Comparison of ENCODE assay signal across 1 cellular context in the genomic region with DNA sequence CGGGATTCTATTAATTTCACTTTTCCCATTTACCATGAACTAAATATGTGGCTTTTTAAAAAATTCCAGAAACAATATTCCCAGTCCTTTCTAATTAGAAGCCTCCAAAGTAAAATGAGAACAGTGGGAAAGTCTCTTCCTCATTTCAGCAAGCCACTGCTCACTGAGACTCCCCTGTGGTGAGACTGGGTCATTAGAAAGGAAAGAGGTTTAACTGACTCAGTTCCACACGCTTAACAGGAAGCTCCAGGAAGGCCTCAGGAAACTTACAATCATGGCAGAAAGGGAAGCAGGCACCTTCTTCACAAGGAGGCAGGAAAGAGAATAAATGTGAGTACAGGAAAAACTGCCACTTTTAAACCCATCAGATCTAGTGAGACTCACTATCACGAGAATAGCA.
TF ChIP-seq lines count a peak whose summit lies in the region.

No MANE protein-coding gene starts in this region.

TF ChIP-seq in WTC11, 78 proteins besides CTCF, POLR2A, EP300 and RAD21 (continued from another document):
- TF ChIP-seq, protein P1, sequence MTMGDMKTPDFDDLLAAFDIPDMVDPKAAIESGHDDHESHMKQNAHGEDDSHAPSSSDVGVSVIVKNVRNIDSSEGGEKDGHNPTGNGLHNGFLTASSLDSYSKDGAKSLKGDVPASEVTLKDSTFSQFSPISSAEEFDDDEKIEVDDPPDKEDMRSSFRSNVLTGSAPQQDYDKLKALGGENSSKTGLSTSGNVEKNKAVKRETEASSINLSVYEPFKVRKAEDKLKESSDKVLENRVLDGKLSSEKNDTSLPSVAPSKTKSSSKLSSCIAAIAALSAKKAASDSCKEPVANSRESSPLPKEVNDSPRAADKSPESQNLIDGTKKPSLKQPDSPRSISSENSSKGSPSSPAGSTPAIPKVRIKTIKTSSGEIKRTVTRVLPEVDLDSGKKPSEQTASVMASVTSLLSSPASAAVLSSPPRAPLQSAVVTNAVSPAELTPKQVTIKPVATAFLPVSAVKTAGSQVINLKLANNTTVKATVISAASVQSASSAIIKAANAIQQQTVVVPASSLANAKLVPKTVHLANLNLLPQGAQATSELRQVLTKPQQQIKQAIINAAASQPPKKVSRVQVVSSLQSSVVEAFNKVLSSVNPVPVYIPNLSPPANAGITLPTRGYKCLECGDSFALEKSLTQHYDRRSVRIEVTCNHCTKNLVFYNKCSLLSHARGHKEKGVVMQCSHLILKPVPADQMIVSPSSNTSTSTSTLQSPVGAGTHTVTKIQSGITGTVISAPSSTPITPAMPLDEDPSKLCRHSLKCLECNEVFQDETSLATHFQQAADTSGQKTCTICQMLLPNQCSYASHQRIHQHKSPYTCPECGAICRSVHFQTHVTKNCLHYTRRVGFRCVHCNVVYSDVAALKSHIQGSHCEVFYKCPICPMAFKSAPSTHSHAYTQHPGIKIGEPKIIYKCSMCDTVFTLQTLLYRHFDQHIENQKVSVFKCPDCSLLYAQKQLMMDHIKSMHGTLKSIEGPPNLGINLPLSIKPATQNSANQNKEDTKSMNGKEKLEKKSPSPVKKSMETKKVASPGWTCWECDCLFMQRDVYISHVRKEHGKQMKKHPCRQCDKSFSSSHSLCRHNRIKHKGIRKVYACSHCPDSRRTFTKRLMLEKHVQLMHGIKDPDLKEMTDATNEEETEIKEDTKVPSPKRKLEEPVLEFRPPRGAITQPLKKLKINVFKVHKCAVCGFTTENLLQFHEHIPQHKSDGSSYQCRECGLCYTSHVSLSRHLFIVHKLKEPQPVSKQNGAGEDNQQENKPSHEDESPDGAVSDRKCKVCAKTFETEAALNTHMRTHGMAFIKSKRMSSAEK (CRISPR knock-in tag; IDR thresholded peaks at IDR 0.05; ENCODE audit: borderline replicate concordance) = no peak
- TF ChIP-seq, protein P2, sequence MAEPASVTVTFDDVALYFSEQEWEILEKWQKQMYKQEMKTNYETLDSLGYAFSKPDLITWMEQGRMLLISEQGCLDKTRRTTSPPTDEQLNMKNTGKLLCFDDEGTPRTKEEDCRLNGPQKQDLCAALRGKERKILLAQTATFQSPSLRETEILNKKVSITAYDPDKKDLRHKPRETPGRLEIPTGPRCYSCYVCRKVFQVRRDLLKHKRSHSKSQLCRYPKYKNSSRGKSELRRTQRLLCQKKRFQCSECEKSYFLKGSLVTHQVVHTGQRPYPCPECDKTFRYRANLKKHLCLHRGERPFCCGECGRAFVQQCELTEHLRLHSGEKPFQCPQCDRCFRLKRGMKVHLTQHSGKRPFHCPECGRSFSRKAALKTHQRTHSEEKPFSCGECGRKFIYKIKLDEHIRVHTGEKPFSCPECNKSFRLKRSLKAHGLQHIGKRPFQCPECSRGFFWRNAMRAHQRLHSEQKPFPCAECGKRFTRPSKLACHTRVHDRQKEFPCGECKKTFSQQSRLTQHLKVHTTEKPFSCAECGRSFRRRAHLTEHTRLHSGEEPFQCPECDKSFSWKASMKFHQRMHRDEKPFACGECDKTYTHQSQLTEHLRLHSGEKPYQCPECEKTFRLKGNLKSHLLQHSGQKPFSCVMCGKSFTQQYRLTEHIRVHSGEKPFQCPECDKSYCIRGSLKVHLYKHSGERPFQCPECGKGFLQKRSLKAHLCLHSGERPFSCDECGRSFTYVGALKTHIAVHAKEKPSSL (CRISPR knock-in tag; conservative IDR thresholded peaks at IDR 0.05) = no peak
- TF ChIP-seq ZBTB21 (CRISPR knock-in tag; IDR thresholded peaks at IDR 0.05; ENCODE audit: borderline replicate concordance) (no peak), NFATC4 (CRISPR knock-in tag; IDR thresholded peaks at IDR 0.05) (no peak), GABPB1 (CRISPR knock-in tag; IDR thresholded peaks at IDR 0.05) (no peak), SMAD4 (CRISPR knock-in tag; IDR thresholded peaks at IDR 0.05) (no peak), SMAD3 (CRISPR knock-in tag; IDR thresholded peaks at IDR 0.05; ENCODE audit: borderline replicate concordance) (no peak), ZNF121 (CRISPR knock-in tag; IDR thresholded peaks at IDR 0.05) (no peak), ATF3 (CRISPR knock-in tag; conservative IDR thresholded peaks at IDR 0.05) (no peak), ZNF512 (CRISPR knock-in tag; IDR thresholded peaks at IDR 0.05; ENCODE audit: borderline replicate concordance) (no peak), MAX (CRISPR knock-in tag; IDR thresholded peaks at IDR 0.05) (no peak), FOXP1 (CRISPR knock-in tag; IDR thresholded peaks at IDR 0.05; ENCODE audit: borderline replicate concordance) (no peak), ZNF317 (CRISPR knock-in tag; IDR thresholded peaks at IDR 0.05; ENCODE audit: borderline replicate concordance, low read depth) (no peak), ZNF232 (CRISPR knock-in tag; IDR thresholded peaks at IDR 0.05) (no peak)
- TF ChIP-seq, protein P3, sequence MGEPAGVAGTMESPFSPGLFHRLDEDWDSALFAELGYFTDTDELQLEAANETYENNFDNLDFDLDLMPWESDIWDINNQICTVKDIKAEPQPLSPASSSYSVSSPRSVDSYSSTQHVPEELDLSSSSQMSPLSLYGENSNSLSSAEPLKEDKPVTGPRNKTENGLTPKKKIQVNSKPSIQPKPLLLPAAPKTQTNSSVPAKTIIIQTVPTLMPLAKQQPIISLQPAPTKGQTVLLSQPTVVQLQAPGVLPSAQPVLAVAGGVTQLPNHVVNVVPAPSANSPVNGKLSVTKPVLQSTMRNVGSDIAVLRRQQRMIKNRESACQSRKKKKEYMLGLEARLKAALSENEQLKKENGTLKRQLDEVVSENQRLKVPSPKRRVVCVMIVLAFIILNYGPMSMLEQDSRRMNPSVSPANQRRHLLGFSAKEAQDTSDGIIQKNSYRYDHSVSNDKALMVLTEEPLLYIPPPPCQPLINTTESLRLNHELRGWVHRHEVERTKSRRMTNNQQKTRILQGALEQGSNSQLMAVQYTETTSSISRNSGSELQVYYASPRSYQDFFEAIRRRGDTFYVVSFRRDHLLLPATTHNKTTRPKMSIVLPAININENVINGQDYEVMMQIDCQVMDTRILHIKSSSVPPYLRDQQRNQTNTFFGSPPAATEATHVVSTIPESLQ (CRISPR knock-in tag; IDR thresholded peaks at IDR 0.05) = no peak
